ENCODE assay signal across 8 cellular contexts in genomic region chr10:88091490-88092061, GRCh38.
DNase-seq lines count a peak whose midpoint lies in the region; ATAC-seq and TF ChIP-seq lines count a peak whose summit lies in the region.

No MANE protein-coding gene starts in this region.

- peak overlapping the region; percentile 39; the same call in 1 of the 2 replicates for H2AK5ac ChIP-seq in IMR-90 (ENCODE audit: low read depth, low read length)

- no peak overlapping the region for H3K56ac ChIP-seq in IMR-90 (ENCODE audit: extremely low read depth, insufficient read depth, low read length)

- no peak overlapping the region for H2BK120ac ChIP-seq in IMR-90 (ENCODE audit: low read depth, low read length)

- peaks cover 6 to 21% (median 14%) of the 10 kb centered on the region in 10 experiments; a peak in 18 of 20 replicates for H3K4me1 ChIP-seq in BLaER1 treated with 17β-estradiol and CSF1 and Interleukin-3, amounts not matched to agents 10 nM and 100 nM
- H3K4me1 ChIP-seq in IMR-90 (ENCODE audit: control insufficient read depth, insufficient read depth, low read length) = peaks cover 2% of the 10 kb centered on the region
- H3K4me1 ChIP-seq in PC-3 (ENCODE audit: insufficient read depth, low read length) = no peaks in the 10 kb centered on the region

- H3K23ac ChIP-seq in IMR-90 (ENCODE audit: low read depth, low read length) = no peak overlapping the region

- no peak overlapping the region for H3K4me3 ChIP-seq in BLaER1 treated with 17β-estradiol and CSF1 and Interleukin-3, amounts not matched to agents 10 nM and 100 nM
- H3K4me3 ChIP-seq in IMR-90 (ENCODE audit: insufficient read depth, low read depth, low read length) = no peak overlapping the region
- H3K4me3 ChIP-seq in PC-3 (ENCODE audit: low read length) = no peak overlapping the region

- no TSS peak for BruUV-seq in IMR-90 (replicated peaks; lab: Mats Ljungman, UMichigan)
- BruUV-seq in PC-3 (replicated peaks; lab: Mats Ljungman, UMichigan) = no TSS peak

- 0 out of 2 replicates have a peak, but pooled peaks cover 2% of the 10 kb centered on the region for H3K9me1 ChIP-seq in IMR-90 (ENCODE audit: insufficient read depth, low read length)

- no peaks in the 10 kb centered on the region for H4K20me1 ChIP-seq in BLaER1 treated with 17β-estradiol and CSF1 and Interleukin-3, amounts not matched to agents 10 nM and 100 nM
- H4K20me1 ChIP-seq in IMR-90 (ENCODE audit: insufficient read depth, low read length) (no peaks in the 10 kb centered on the region), PC-3 (ENCODE audit: low read length) (no peaks in the 10 kb centered on the region)

- DNase-seq in IMR-90 = no peak
- DNase-seq in activated CD8-positive, alpha-beta memory T cell treated with anti-CD3 and anti-CD28 coated beads for 4 hours (ENCODE audit: low read depth in 2 of 2) = peak; percentile 21 to 50
- peak; percentile 27 to 84 (median 70) for DNase-seq in naive thymus-derived CD8-positive, alpha-beta T cell
- no peak for DNase-seq in PC-3
- no peak for DNase-seq in hypothalamus (lab: John Stamatoyannopoulos, UW)
- no peak for DNase-seq in NCI-H146 treated with DMSO at 0.1 percent for 48 hours (lab: John Stamatoyannopoulos, UW; ENCODE audit: unreplicated experiment)

- no peak overlapping the region for H2BK5ac ChIP-seq in IMR-90 (ENCODE audit: low read depth, low read length, poor library complexity, severe bottlenecking)

- peak overlapping the region; percentile 74; the same call in 2 of the 3 replicates for H2BK15ac ChIP-seq in IMR-90 (ENCODE audit: low read depth, low read length)

- H3K27ac Mint-ChIP-seq in naive thymus-derived CD8-positive, alpha-beta T cell = peak overlapping the region; percentile 32 to 95 (median 88)

- no peaks in the 10 kb centered on the region for H3K36me3 ChIP-seq in BLaER1 treated with 17β-estradiol and CSF1 and Interleukin-3, amounts not matched to agents 10 nM and 100 nM
- H3K36me3 ChIP-seq in IMR-90 (ENCODE audit: control insufficient read depth, insufficient read depth, low read length) (no peaks in the 10 kb centered on the region), PC-3 (ENCODE audit: low read depth, low read length) (no peaks in the 10 kb centered on the region)

- dilution Hi-C loops in IMR-90 (cut with HindIII; ENCODE audit: low sequenced_read_pairs, unreplicated experiment) = no loop called here

- H3K9ac ChIP-seq in BLaER1 treated with 17β-estradiol and CSF1 and Interleukin-3, amounts not matched to agents 10 nM and 100 nM = no peak overlapping the region
- H3K9ac ChIP-seq in IMR-90 (ENCODE audit: low read depth, low read length) (no peak overlapping the region), PC-3 (ENCODE audit: low read length) (no peak overlapping the region)

- TF ChIP-seq CTCF in IMR-90 (conservative IDR thresholded peaks at IDR 0.05; ENCODE audit: low read depth, low read length) (no peak), PC-3 (conservative IDR thresholded peaks at IDR 0.05; ENCODE audit: low read depth, low read length) (no peak)

- peak; percentile 73 for ATAC-seq in GM21367 (IDR thresholded peaks at IDR 0.05; ENCODE audit: unreplicated experiment)
- ATAC-seq in IMR-90 (ENCODE audit: low read depth) = no peak
- ATAC-seq in naive thymus-derived CD8-positive, alpha-beta T cell = peak; percentile 96 to 99
- no peak for ATAC-seq in PC-3

- H3F3A ChIP-seq in PC-3 (ENCODE audit: low read length, unreplicated experiment) = no peaks in the 10 kb centered on the region

- H3K27me3 Mint-ChIP-seq in naive thymus-derived CD8-positive, alpha-beta T cell = no peaks in the 10 kb centered on the region

- H4K5ac ChIP-seq in IMR-90 (ENCODE audit: low read depth, low read length) = no peak overlapping the region

- no peaks in the 10 kb centered on the region for H3K9me2 ChIP-seq in PC-3 (replicated peaks; ENCODE audit: low read length)

- no peak for TF ChIP-seq RAD21 in IMR-90 (IDR thresholded peaks at IDR 0.05; ENCODE audit: low read length)

- H3K9me3 ChIP-seq in BLaER1 treated with 17β-estradiol and CSF1 and Interleukin-3, amounts not matched to agents 10 nM and 100 nM (replicated peaks in 1 of 11) = peaks cover 0 to 4% (median 0%) of the 10 kb centered on the region in 11 experiments; a peak in 5 of 22 replicates
- no peaks in the 10 kb centered on the region for H3K9me3 ChIP-seq in IMR-90 (ENCODE audit: control insufficient read depth, insufficient read depth, low read length)
- no peaks in the 10 kb centered on the region for H3K9me3 ChIP-seq in PC-3 (ENCODE audit: low read length)

- H3K4me2 ChIP-seq in BLaER1 treated with 17β-estradiol and CSF1 and Interleukin-3, amounts not matched to agents 10 nM and 100 nM = peak overlapping the region; percentile 9 to 55 (median 37); a peak in 18 of 22 replicates
- H3K4me2 ChIP-seq in IMR-90 (ENCODE audit: low read depth, low read length) (no peak overlapping the region), PC-3 (ENCODE audit: low read length) (no peak overlapping the region)

- H3K4ac ChIP-seq in IMR-90 (ENCODE audit: low read depth, low read length) = no peak overlapping the region

- H2AK9ac ChIP-seq in IMR-90 (replicated peaks; ENCODE audit: low read depth, low read length, poor library complexity) = no peak overlapping the region

- peaks cover 0 to 14% (median 0%) of the 10 kb centered on the region in 9 donors for H3K9me3 Mint-ChIP-seq in naive thymus-derived CD8-positive, alpha-beta T cell

- H2AFZ ChIP-seq in IMR-90 (replicated peaks; ENCODE audit: low read length, poor library complexity) (no peak overlapping the region), PC-3 (ENCODE audit: low read length) (no peak overlapping the region)

- peaks cover 35 to 50% (median 47%) of the 10 kb centered on the region in 4 donors for H3K4me1 Mint-ChIP-seq in naive thymus-derived CD8-positive, alpha-beta T cell

- CTCF ChIA-PET in IMR-90 (lab: Yijun Ruan, JAX) (no interaction called here), PC-3 (lab: Charles Lee) (no interaction called here)

- no peak overlapping the region for H2BK20ac ChIP-seq in IMR-90 (ENCODE audit: low read depth, low read length)

- in situ Hi-C loops in IMR-90 (cut with MboI; ENCODE audit: low sequenced_read_pairs) = no loop called here

- H4K91ac ChIP-seq in IMR-90 (ENCODE audit: insufficient read depth, low read depth, low read length) = no peak overlapping the region

- H3K27ac ChIP-seq in BLaER1 treated with 17β-estradiol and CSF1 and Interleukin-3, amounts not matched to agents 10 nM and 100 nM = no peak overlapping the region
- H3K27ac ChIP-seq in IMR-90 (ENCODE audit: insufficient read depth, low read length) (no peak overlapping the region), PC-3 (ENCODE audit: low read length) (no peak overlapping the region)

- H4K8ac ChIP-seq in IMR-90 (ENCODE audit: low read depth in 2 of 2, low read length in 2 of 2) = no peak overlapping the region

- no CpG with 5 or more reads among the region's 4 CpGs for WGBS in IMR-90 (ENCODE audit: extremely low coverage in 2 of 2, insufficient read length in 1 of 2), 2 experiments

- no peak for TF ChIP-seq POLR2A in IMR-90 (IDR thresholded peaks at IDR 0.05; ENCODE audit: low read depth, low read length)

- no peaks in the 10 kb centered on the region for H3K36me3 Mint-ChIP-seq in naive thymus-derived CD8-positive, alpha-beta T cell

- intact Hi-C loops in IMR-90 (cut with micrococcal nuclease) (no loop called here), PC-3 (cut with micrococcal nuclease) (no loop called here)

- H3K14ac ChIP-seq in IMR-90 (replicated peaks; ENCODE audit: low read depth, low read length) = peak overlapping the region; percentile 68; the same call in 1 of the 2 replicates

- no peaks in the 10 kb centered on the region for H3K79me2 ChIP-seq in PC-3 (ENCODE audit: low read length)

- no peaks in the 10 kb centered on the region for H3K79me1 ChIP-seq in IMR-90 (ENCODE audit: low read depth in 1 of 2, low read length in 2 of 2)

- H3K27me3 ChIP-seq in BLaER1 treated with 17β-estradiol and CSF1 and Interleukin-3, amounts not matched to agents 10 nM and 100 nM = no peaks in the 10 kb centered on the region
- H3K27me3 ChIP-seq in IMR-90 (ENCODE audit: control insufficient read depth, insufficient read depth, low read length) = peaks cover 3% of the 10 kb centered on the region; the same call in 1 of the 2 replicates
- H3K27me3 ChIP-seq in PC-3 (ENCODE audit: low read length) = no peaks in the 10 kb centered on the region

- POLR2A ChIA-PET in IMR-90 (lab: Charles Lee; ENCODE audit: unreplicated experiment) (no interaction called here), PC-3 (lab: Charles Lee; ENCODE audit: unreplicated experiment) (no interaction called here)
- POLR2A ChIA-PET in naive thymus-derived CD8-positive, alpha-beta T cell (lab: Charles Lee) = interaction anchor here (0.6 to 2.3 kb wide), 8 partner anchors 9 to 491 kb away, joined by 3 to 29 read pairs (median 4); partner anchors contain the start of genes KLLN, PTEN and RNLS

- H3K4me3 Mint-ChIP-seq in naive thymus-derived CD8-positive, alpha-beta T cell = peak overlapping the region in 9 of 10 donors; percentile 12 to 75 (median 57)

- H3K18ac ChIP-seq in IMR-90 (ENCODE audit: low read depth, low read length) = no peak overlapping the region

TF ChIP-seq in IMR-90, 13 proteins besides CTCF, POLR2A, EP300 and RAD21 (continues in another document):
- TF ChIP-seq RFX5 (IDR thresholded peaks at IDR 0.05; ENCODE audit: low read depth, low read length) (no peak), MAZ (IDR thresholded peaks at IDR 0.05; ENCODE audit: borderline replicate concordance, low read depth, low read length) (no peak), NFE2L2 (IDR thresholded peaks at IDR 0.05; ENCODE audit: low read depth, low read length) (no peak), RCOR1 (IDR thresholded peaks at IDR 0.05; ENCODE audit: insufficient replicate concordance, low read length) (no peak), BHLHE40 (IDR thresholded peaks at IDR 0.05; ENCODE audit: low read depth, low read length) (no peak), FOS (IDR thresholded peaks at IDR 0.05; ENCODE audit: low read depth, low read length) (no peak), USF2 (IDR thresholded peaks at IDR 0.05; ENCODE audit: low read depth, low read length) (no peak), MXI1 (IDR thresholded peaks at IDR 0.05; ENCODE audit: borderline replicate concordance, low read depth, low read length) (no peak), SMC3 (IDR thresholded peaks at IDR 0.05; ENCODE audit: low read depth, low read length) (no peak), CHD1 (IDR thresholded peaks at IDR 0.05; ENCODE audit: low read depth, low read length) (no peak), MAFK (IDR thresholded peaks at IDR 0.05; ENCODE audit: low read depth, low read length) (no peak), CEBPB (IDR thresholded peaks at IDR 0.05; ENCODE audit: low read depth, low read length) (no peak)

Comparison
In these comparisons a context has a peak if more than half of its experiments do, and no peak if none do; other contexts are left out.
1. H3K4me2 ChIP-seq: peak in BLaER1 treated with 17β-estradiol and CSF1 and Interleukin-3, amounts not matched to agents 10 nM and 100 nM (11 of 11); none in IMR-90 (single experiment) and PC-3 (single experiment).
2. ATAC-seq: peak in GM21367 (single experiment) and naive thymus-derived CD8-positive, alpha-beta T cell (2 of 2); none in IMR-90 (single experiment) and PC-3 (single experiment).
3. DNase-seq: peak in activated CD8-positive, alpha-beta memory T cell treated with anti-CD3 and anti-CD28 coated beads for 4 hours (2 of 2) and naive thymus-derived CD8-positive, alpha-beta T cell (10 of 10); none in IMR-90 (single experiment), PC-3 (single experiment), hypothalamus (0 of 51) and NCI-H146 treated with DMSO at 0.1 percent for 48 hours (single experiment).